ENCODE assay signal across 1 cellular context in genomic region chr9:37485389-37486255, GRCh38.
TF ChIP-seq lines count a peak whose summit lies in the region.

Gene POLR1E, plus strand, starts transcription at chr9:37485948. Its CDS starts 100 bp downstream, at chr9:37486048.

TF ChIP-seq in K562, 482 proteins besides CTCF, POLR2A, EP300 and RAD21 (continued from another document):
- TF ChIP-seq ZNF398 (CRISPR knock-in tag; IDR thresholded peaks at IDR 0.05) = no peak
- no peak for TF ChIP-seq CEBPB (tag; IDR thresholded peaks at IDR 0.05)
- 0 out of 2 replicates have a peak, but pooled peaks have one; percentile 59 for TF ChIP-seq TFAP4 (CRISPR knock-in tag; IDR thresholded peaks at IDR 0.05; ENCODE audit: borderline replicate concordance)
- TF ChIP-seq EGR1 (conservative IDR thresholded peaks at IDR 0.05) = peak; percentile 91
- TF ChIP-seq GABPB1 (CRISPR knock-in tag; IDR thresholded peaks at IDR 0.05) = peak; percentile 88
- TF ChIP-seq THAP12 (CRISPR knock-in tag; IDR thresholded peaks at IDR 0.05) = peak; percentile 67; the same call in 1 of the 2 replicates
- TF ChIP-seq ZNF133 (CRISPR knock-in tag; IDR thresholded peaks at IDR 0.05) = no peak
- peak; percentile 62 for TF ChIP-seq NEUROD1 (IDR thresholded peaks at IDR 0.05; ENCODE audit: borderline replicate concordance, low read depth, low read length, partially characterized antibody)
- TF ChIP-seq MNT (conservative IDR thresholded peaks at IDR 0.05) = peak; percentile 93 to 97
- no peak for TF ChIP-seq LEF1 (IDR thresholded peaks at IDR 0.05)
- TF ChIP-seq FOXM1 (IDR thresholded peaks at IDR 0.05; ENCODE audit: low read depth) = no peak
- no peak for TF ChIP-seq FOXM1 (CRISPR knock-in tag; IDR thresholded peaks at IDR 0.05; ENCODE audit: low read depth)
- TF ChIP-seq FOXJ3 (CRISPR knock-in tag; IDR thresholded peaks at IDR 0.05) = no peak
- TF ChIP-seq DEAF1 (CRISPR knock-in tag; IDR thresholded peaks at IDR 0.05) = no peak
- no peak; the same call in 1 of the 2 replicates for TF ChIP-seq PREB (CRISPR knock-in tag; IDR thresholded peaks at IDR 0.05)
- no peak for TF ChIP-seq CBFA2T3 (IDR thresholded peaks at IDR 0.05)
- TF ChIP-seq ZNF77 (CRISPR knock-in tag; IDR thresholded peaks at IDR 0.05) = no peak
- TF ChIP-seq NONO (IDR thresholded peaks at IDR 0.05; ENCODE audit: low read depth in 2 of 2, low read length in 1 of 2) = no peak
- TF ChIP-seq CBX3 (IDR thresholded peaks at IDR 0.05; ENCODE audit: borderline replicate concordance in 1 of 2, low read length in 2 of 2) = peak in 1 of 2 experiments; percentile 67; a peak in 1 of 3 replicates
- no peak for TF ChIP-seq ZBTB34 (CRISPR knock-in tag; IDR thresholded peaks at IDR 0.05)
- TF ChIP-seq GTF2B (IDR thresholded peaks at IDR 0.05; ENCODE audit: extremely low read depth, insufficient read length) = peak; percentile 9
- TF ChIP-seq GATA2 (CRISPR knock-in tag; IDR thresholded peaks at IDR 0.05) = no peak
- TF ChIP-seq MAFG (tag; conservative IDR thresholded peaks at IDR 0.05) = no peak
- TF ChIP-seq ETV5 (CRISPR knock-in tag; IDR thresholded peaks at IDR 0.05; ENCODE audit: low read depth) = peak; percentile 88; the same call in 1 of the 2 replicates
- TF ChIP-seq USF2 (CRISPR knock-in tag; IDR thresholded peaks at IDR 0.05) = peak; percentile 52
- no peak for TF ChIP-seq MCM7 (IDR thresholded peaks at IDR 0.05)
- no peak for TF ChIP-seq FOXK1 (CRISPR knock-in tag; IDR thresholded peaks at IDR 0.05; ENCODE audit: borderline replicate concordance)
- peak; percentile 75 for TF ChIP-seq MXI1 (IDR thresholded peaks at IDR 0.05; ENCODE audit: low read depth, low read length)
- TF ChIP-seq XRCC5 (IDR thresholded peaks at IDR 0.05; ENCODE audit: low read depth, low read length) = peak; percentile 79
- TF ChIP-seq MTA1 (IDR thresholded peaks at IDR 0.05; ENCODE audit: borderline replicate concordance) = no peak
- TF ChIP-seq EP400 (IDR thresholded peaks at IDR 0.05) = peak; percentile 92
- TF ChIP-seq CEBPZ (IDR thresholded peaks at IDR 0.05; ENCODE audit: borderline replicate concordance, low read depth, low read length) = no peak
- TF ChIP-seq BHLHE40 (IDR thresholded peaks at IDR 0.05; ENCODE audit: low read length) = peak; percentile 77
- 0 out of 2 replicates have a peak, but pooled peaks have one; percentile 23 for TF ChIP-seq PTBP1 (IDR thresholded peaks at IDR 0.05; ENCODE audit: low read depth, low read length)
- TF ChIP-seq PTTG1 (tag; IDR thresholded peaks at IDR 0.05; ENCODE audit: low read depth) = no peak
